In the genomic region with DNA sequence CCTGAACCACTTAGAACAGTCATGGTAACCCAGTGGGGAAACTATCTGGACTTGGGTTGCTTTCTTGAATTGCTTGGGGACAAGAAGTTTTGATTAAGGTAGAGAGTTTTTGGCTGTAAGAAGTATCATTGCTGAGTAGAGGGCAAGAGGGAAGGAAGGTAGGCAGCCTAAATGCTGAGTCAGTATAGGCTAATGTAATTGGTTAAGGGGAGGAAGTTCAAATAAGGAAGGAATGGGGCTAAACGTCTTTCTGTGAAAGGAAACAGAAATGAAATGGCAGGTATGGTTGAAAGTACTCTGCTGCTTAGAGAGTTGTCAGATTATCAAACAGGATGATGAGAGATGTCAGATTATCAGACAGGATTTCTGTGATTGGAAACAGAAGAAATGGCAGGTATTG, we compare ENCODE assay signal across 12 cellular contexts. TPM values are rescaled to one million over a fixed set of nuclear protein-coding genes. Genes with fewer than 3 reads are reported as not detected.
A peak's percentile ranks its signal among the peaks of the same experiment; 100 is the strongest.
DNase-seq lines count a peak whose midpoint lies in the region; ATAC-seq and TF ChIP-seq lines count a peak whose summit lies in the region.
"Had no signal": no experiment of that assay in that cellular context is flagged by ENCODE, and none has a peak within 500 bp of the region (broad histone marks: within the 10 kb centered on the region; RNA-seq: fewer than 3 reads in every experiment).

No MANE protein-coding gene starts in this region.

- H3K9me3 Mint-ChIP-seq in CD4-positive, CD25-positive, alpha-beta regulatory T cell: no peaks in the 10 kb centered on the region

- peak in 1 of 3 donors; percentile 65 for DNase-seq in CD4-positive, CD25-positive, alpha-beta regulatory T cell
- DNase-seq in HL-60 (ENCODE audit: low read depth in 1 of 2, low spot score in 1 of 2) (peak in 1 of 2 experiments; percentile 48), WERI-Rb-1 (no peak), esophagus squamous epithelium (lab: John Stamatoyannopoulos, UW) (no peak), NCI-H1436 (lab: John Stamatoyannopoulos, UW) (no peak), UCSD-AML1 (lab: John Stamatoyannopoulos, UW; ENCODE audit: unreplicated experiment) (no peak)
- DNase-seq: activated CD4-positive, alpha-beta T cell treated with anti-CD3 and anti-CD28 coated beads, Interleukin-2, amount 50 U/mL, for 1 hour; DMS79 treated with DMSO at 0.1 percent for 48 hours; NCI-H446 treated with DMSO at 0.1 percent for 48 hours had no signal

- H3K9me3 ChIP-seq in CD4-positive, CD25-positive, alpha-beta regulatory T cell (ENCODE audit: control insufficient read depth in 2 of 2, low read length in 2 of 2): no peaks in the 10 kb centered on the region
- H3K9me3 ChIP-seq in WERI-Rb-1 (ENCODE audit: severe bottlenecking) (no peaks in the 10 kb centered on the region), mesodermal cell (ENCODE audit: control insufficient read depth, low read length) (no peaks in the 10 kb centered on the region), esophagus squamous epithelium (no peaks in the 10 kb centered on the region)

- TF ChIP-seq POLR2A in esophagus squamous epithelium (IDR thresholded peaks at IDR 0.05): no peak

- TF ChIP-seq CTCF in HL-60 (IDR thresholded peaks at IDR 0.05; ENCODE audit: insufficient read depth, low read length) (no peak), WERI-Rb-1 (IDR thresholded peaks at IDR 0.05; ENCODE audit: low read depth, low read length) (no peak), esophagus squamous epithelium (IDR thresholded peaks at IDR 0.05) (no peak)

- no peaks in the 10 kb centered on the region for H3K27me3 Mint-ChIP-seq in CD4-positive, CD25-positive, alpha-beta regulatory T cell

- H3K27ac Mint-ChIP-seq in CD4-positive, CD25-positive, alpha-beta regulatory T cell: peak overlapping the region; percentile 75 to 97 (median 84)

- H3K4me1 ChIP-seq in CD4-positive, CD25-positive, alpha-beta regulatory T cell (ENCODE audit: control insufficient read depth, insufficient read depth, low read length, poor library complexity, severe bottlenecking): peaks cover 6% of the 10 kb centered on the region
- H3K4me1 ChIP-seq in mesodermal cell (ENCODE audit: control insufficient read depth, insufficient read depth, low read length, poor library complexity, severe bottlenecking) (peaks cover 3% of the 10 kb centered on the region), esophagus squamous epithelium (no peaks in the 10 kb centered on the region)
- H3K4me1 ChIP-seq: parathyroid adenoma had no signal

- intact Hi-C loops in esophagus squamous epithelium (cut with DNase I): no loop called here

- H3K27ac ChIP-seq in CD4-positive, CD25-positive, alpha-beta regulatory T cell (ENCODE audit: insufficient read depth, low read length, poor library complexity, severe bottlenecking): no peak overlapping the region
- peak overlapping the region; percentile 42 for H3K27ac ChIP-seq in HL-60 (replicated peaks)
- peak overlapping the region; percentile 30 for H3K27ac ChIP-seq in WERI-Rb-1
- peak overlapping the region; percentile 37 for H3K27ac ChIP-seq in mesodermal cell (ENCODE audit: low read depth, low read length, severe bottlenecking)
- H3K27ac ChIP-seq in esophagus squamous epithelium: no peak overlapping the region
- H3K27ac ChIP-seq: parathyroid adenoma had no signal

- H3K4me1 Mint-ChIP-seq in CD4-positive, CD25-positive, alpha-beta regulatory T cell: peaks cover 6 to 35% (median 17%) of the 10 kb centered on the region in 4 donors

- 63 to 73% methylated on average over 1 of the region's 1 CpG for WGBS in mesodermal cell (ENCODE audit: insufficient coverage in 2 of 2), 2 experiments
- WGBS in esophagus squamous epithelium, 2 donors: 21 to 23% methylated on average over 1 of the region's 1 CpG

- H3K36me3 ChIP-seq in CD4-positive, CD25-positive, alpha-beta regulatory T cell (ENCODE audit: control insufficient read depth, insufficient read depth, low read length): peaks cover 96% of the 10 kb centered on the region
- H3K36me3 ChIP-seq in WERI-Rb-1 (peaks cover 97% of the 10 kb centered on the region), mesodermal cell (ENCODE audit: control insufficient read depth, insufficient read depth, low read length) (peaks cover 96% of the 10 kb centered on the region), esophagus squamous epithelium (peaks cover 48 to 100% (median 79%) of the 10 kb centered on the region in 3 donors)

- H3K4me3 Mint-ChIP-seq in CD4-positive, CD25-positive, alpha-beta regulatory T cell: peak overlapping the region; percentile 2 to 12 (median 8)

- peaks cover 51% of the 10 kb centered on the region for H3K36me3 Mint-ChIP-seq in CD4-positive, CD25-positive, alpha-beta regulatory T cell

- no peaks in the 10 kb centered on the region for H3K27me3 ChIP-seq in CD4-positive, CD25-positive, alpha-beta regulatory T cell (ENCODE audit: control insufficient read depth, insufficient read depth, low read length)
- H3K27me3 ChIP-seq in HL-60 (ENCODE audit: insufficient read depth, poor library complexity, severe bottlenecking) (no peaks in the 10 kb centered on the region), WERI-Rb-1 (ENCODE audit: insufficient read depth, low read depth, severe bottlenecking) (no peaks in the 10 kb centered on the region), esophagus squamous epithelium (no peaks in the 10 kb centered on the region)

- no peak overlapping the region for H3K4me3 ChIP-seq in CD4-positive, CD25-positive, alpha-beta regulatory T cell (ENCODE audit: low read depth, low read length)
- H3K4me3 ChIP-seq in HL-60 (replicated peaks; ENCODE audit: insufficient read depth, low read length): no peak overlapping the region
- H3K4me3 ChIP-seq in WERI-Rb-1 (ENCODE audit: low read depth, low read length): no peak overlapping the region
- H3K4me3 ChIP-seq in mesodermal cell (ENCODE audit: extremely low read depth, insufficient read depth, low read length, poor library complexity, severe bottlenecking): no peak overlapping the region
- H3K4me3 ChIP-seq in esophagus squamous epithelium: no peak overlapping the region

- peak; percentile 68 to 78 for ATAC-seq in CD4-positive, CD25-positive, alpha-beta regulatory T cell (ENCODE audit: low read depth in 2 of 2)
- no peak for ATAC-seq in GM21723 (IDR thresholded peaks at IDR 0.05; ENCODE audit: unreplicated experiment)

RNA-seq across cellular contexts. Expression of a gene that starts 20.3 kb away (rescaled TPM):
- 242 TPM for total RNA-seq in CD4-positive, CD25-positive, alpha-beta regulatory T cell
- 10 to 100 TPM; 20.4 to 27.2 (median 23.3) TPM for polyA plus RNA-seq in CD4-positive, CD25-positive, alpha-beta regulatory T cell
- polyA plus RNA-seq in mesodermal cell (2013, experiment 1 of 2): 379 TPM
- polyA plus RNA-seq in mesodermal cell (2013, experiment 2 of 2): 356 TPM
- total RNA-seq in esophagus squamous epithelium: 100 to 1,000 TPM; 148 to 233 (median 186) TPM

RNA-seq across cellular contexts. Expression of a gene that starts 23.9 kb away (rescaled TPM):
- 6.1 TPM for total RNA-seq in CD4-positive, CD25-positive, alpha-beta regulatory T cell
- under 1 TPM; 0.11 to 0.60 (median 0.51) TPM for polyA plus RNA-seq in CD4-positive, CD25-positive, alpha-beta regulatory T cell
- 21.4 TPM for polyA plus RNA-seq in mesodermal cell (2013, experiment 1 of 2)
- polyA plus RNA-seq in mesodermal cell (2013, experiment 2 of 2): 16.4 TPM
- total RNA-seq in esophagus squamous epithelium: 10 to 100 TPM in 2 of 4 donors, 1 to 10 TPM in 2; 3.1 to 12.7 (median 7.9) TPM

Comparison
In these comparisons a context has a peak if more than half of its experiments do, and no peak if none do; other contexts are left out.
1. H3K27ac ChIP-seq: peak in HL-60 (single experiment), WERI-Rb-1 (single experiment) and mesodermal cell (single experiment); none in CD4-positive, CD25-positive, alpha-beta regulatory T cell (single experiment) and esophagus squamous epithelium (0 of 4).